ENCODE assay signal across 1 cellular context in genomic region chr7:140230862-140231778, GRCh38.
TF ChIP-seq lines count a peak whose summit lies in the region.

No MANE protein-coding gene starts in this region.

TF ChIP-seq in HepG2, 621 proteins besides CTCF, POLR2A, EP300 and RAD21 (continued from another document and continues in another):
- TF ChIP-seq ZGPAT (CRISPR knock-in tag; IDR thresholded peaks at IDR 0.05) (peak; percentile 73; the same call in 1 of the 2 replicates), SCMH1 (CRISPR knock-in tag; IDR thresholded peaks at IDR 0.05; ENCODE audit: borderline replicate concordance) (no peak), ZNF547 (CRISPR knock-in tag; IDR thresholded peaks at IDR 0.05) (no peak), ZNF431 (CRISPR knock-in tag; IDR thresholded peaks at IDR 0.05; ENCODE audit: borderline replicate concordance, low read depth) (no peak), ZMAT5 (CRISPR knock-in tag; IDR thresholded peaks at IDR 0.05; ENCODE audit: borderline replicate concordance, low read depth) (no peak), ARID2 (CRISPR knock-in tag; IDR thresholded peaks at IDR 0.05; ENCODE audit: borderline replicate concordance) (no peak), NPAS2 (CRISPR knock-in tag; IDR thresholded peaks at IDR 0.05; ENCODE audit: borderline replicate concordance) (no peak), PAWR (CRISPR knock-in tag; IDR thresholded peaks at IDR 0.05; ENCODE audit: borderline replicate concordance) (no peak), ZNF563 (CRISPR knock-in tag; IDR thresholded peaks at IDR 0.05) (peak; percentile 27; the same call in 1 of the 2 replicates), JUND (CRISPR knock-in tag; IDR thresholded peaks at IDR 0.05) (no peak), ZNF878 (CRISPR knock-in tag; IDR thresholded peaks at IDR 0.05) (0 out of 2 replicates have a peak, but pooled peaks have one; percentile 15), FOSL2 (CRISPR knock-in tag; IDR thresholded peaks at IDR 0.05) (peak; percentile 36), ZNF251 (CRISPR knock-in tag; IDR thresholded peaks at IDR 0.05) (no peak), NBN (conservative IDR thresholded peaks at IDR 0.05) (no peak), KAT7 (CRISPR knock-in tag; IDR thresholded peaks at IDR 0.05; ENCODE audit: borderline replicate concordance) (no peak), ZNF350 (CRISPR knock-in tag; IDR thresholded peaks at IDR 0.05; ENCODE audit: borderline replicate concordance, low read depth) (no peak; the same call in 1 of the 2 replicates), SALL1 (CRISPR knock-in tag; IDR thresholded peaks at IDR 0.05) (peak; percentile 62), ZNF274 (CRISPR knock-in tag; IDR thresholded peaks at IDR 0.05) (no peak), ZBTB7A (CRISPR knock-in tag; IDR thresholded peaks at IDR 0.05) (peak; percentile 72; the same call in 1 of the 2 replicates), JDP2 (CRISPR knock-in tag; IDR thresholded peaks at IDR 0.05; ENCODE audit: borderline replicate concordance) (no peak), ZNF616 (CRISPR knock-in tag; IDR thresholded peaks at IDR 0.05; ENCODE audit: low read depth) (no peak), ZBTB1 (CRISPR knock-in tag; IDR thresholded peaks at IDR 0.05; ENCODE audit: borderline replicate concordance) (no peak), ZNF841 (CRISPR knock-in tag; IDR thresholded peaks at IDR 0.05; ENCODE audit: borderline replicate concordance) (peak; percentile 11; the same call in 1 of the 2 replicates), HNRNPUL1 (IDR thresholded peaks at IDR 0.05; ENCODE audit: low read depth, low read length) (no peak), KDM5B (CRISPR knock-in tag; IDR thresholded peaks at IDR 0.05; ENCODE audit: borderline replicate concordance) (no peak), MXD4 (CRISPR knock-in tag; IDR thresholded peaks at IDR 0.05) (no peak), ZNF253 (CRISPR knock-in tag; IDR thresholded peaks at IDR 0.05; ENCODE audit: borderline replicate concordance) (peak; percentile 67; the same call in 1 of the 2 replicates), ELF3 (CRISPR knock-in tag; IDR thresholded peaks at IDR 0.05) (0 out of 2 replicates have a peak, but pooled peaks have one; percentile 41), MATR3 (CRISPR knock-in tag; IDR thresholded peaks at IDR 0.05) (no peak), ZNF777 (CRISPR knock-in tag; IDR thresholded peaks at IDR 0.05) (no peak; the same call in 1 of the 2 replicates), SNAPC2 (CRISPR knock-in tag; IDR thresholded peaks at IDR 0.05) (peak; percentile 60; the same call in 1 of the 2 replicates), NFKB2 (CRISPR knock-in tag; IDR thresholded peaks at IDR 0.05; ENCODE audit: borderline replicate concordance) (peak; percentile 51; the same call in 1 of the 2 replicates), MAX (IDR thresholded peaks at IDR 0.05) (peak; percentile 63), SNAI1 (CRISPR knock-in tag; IDR thresholded peaks at IDR 0.05; ENCODE audit: borderline replicate concordance) (no peak), ETV5 (CRISPR knock-in tag; IDR thresholded peaks at IDR 0.05; ENCODE audit: borderline replicate concordance) (peak; percentile 42), ZNF329 (CRISPR knock-in tag; IDR thresholded peaks at IDR 0.05; ENCODE audit: low read depth) (no peak), ZNF335 (CRISPR knock-in tag; IDR thresholded peaks at IDR 0.05) (0 out of 2 replicates have a peak, but pooled peaks have one; percentile 50), WIZ (CRISPR knock-in tag; IDR thresholded peaks at IDR 0.05) (peak; percentile 48; the same call in 1 of the 2 replicates)
- TF ChIP-seq, protein P1, sequence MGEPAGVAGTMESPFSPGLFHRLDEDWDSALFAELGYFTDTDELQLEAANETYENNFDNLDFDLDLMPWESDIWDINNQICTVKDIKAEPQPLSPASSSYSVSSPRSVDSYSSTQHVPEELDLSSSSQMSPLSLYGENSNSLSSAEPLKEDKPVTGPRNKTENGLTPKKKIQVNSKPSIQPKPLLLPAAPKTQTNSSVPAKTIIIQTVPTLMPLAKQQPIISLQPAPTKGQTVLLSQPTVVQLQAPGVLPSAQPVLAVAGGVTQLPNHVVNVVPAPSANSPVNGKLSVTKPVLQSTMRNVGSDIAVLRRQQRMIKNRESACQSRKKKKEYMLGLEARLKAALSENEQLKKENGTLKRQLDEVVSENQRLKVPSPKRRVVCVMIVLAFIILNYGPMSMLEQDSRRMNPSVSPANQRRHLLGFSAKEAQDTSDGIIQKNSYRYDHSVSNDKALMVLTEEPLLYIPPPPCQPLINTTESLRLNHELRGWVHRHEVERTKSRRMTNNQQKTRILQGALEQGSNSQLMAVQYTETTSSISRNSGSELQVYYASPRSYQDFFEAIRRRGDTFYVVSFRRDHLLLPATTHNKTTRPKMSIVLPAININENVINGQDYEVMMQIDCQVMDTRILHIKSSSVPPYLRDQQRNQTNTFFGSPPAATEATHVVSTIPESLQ (CRISPR knock-in tag; conservative IDR thresholded peaks at IDR 0.05): no peak
- TF ChIP-seq, protein P2, sequence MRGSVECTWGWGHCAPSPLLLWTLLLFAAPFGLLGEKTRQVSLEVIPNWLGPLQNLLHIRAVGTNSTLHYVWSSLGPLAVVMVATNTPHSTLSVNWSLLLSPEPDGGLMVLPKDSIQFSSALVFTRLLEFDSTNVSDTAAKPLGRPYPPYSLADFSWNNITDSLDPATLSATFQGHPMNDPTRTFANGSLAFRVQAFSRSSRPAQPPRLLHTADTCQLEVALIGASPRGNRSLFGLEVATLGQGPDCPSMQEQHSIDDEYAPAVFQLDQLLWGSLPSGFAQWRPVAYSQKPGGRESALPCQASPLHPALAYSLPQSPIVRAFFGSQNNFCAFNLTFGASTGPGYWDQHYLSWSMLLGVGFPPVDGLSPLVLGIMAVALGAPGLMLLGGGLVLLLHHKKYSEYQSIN (CRISPR knock-in tag; IDR thresholded peaks at IDR 0.05; ENCODE audit: borderline replicate concordance): no peak
- TF ChIP-seq, protein P3, sequence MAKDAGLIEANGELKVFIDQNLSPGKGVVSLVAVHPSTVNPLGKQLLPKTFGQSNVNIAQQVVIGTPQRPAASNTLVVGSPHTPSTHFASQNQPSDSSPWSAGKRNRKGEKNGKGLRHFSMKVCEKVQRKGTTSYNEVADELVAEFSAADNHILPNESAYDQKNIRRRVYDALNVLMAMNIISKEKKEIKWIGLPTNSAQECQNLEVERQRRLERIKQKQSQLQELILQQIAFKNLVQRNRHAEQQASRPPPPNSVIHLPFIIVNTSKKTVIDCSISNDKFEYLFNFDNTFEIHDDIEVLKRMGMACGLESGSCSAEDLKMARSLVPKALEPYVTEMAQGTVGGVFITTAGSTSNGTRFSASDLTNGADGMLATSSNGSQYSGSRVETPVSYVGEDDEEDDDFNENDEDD (CRISPR knock-in tag; IDR thresholded peaks at IDR 0.05; ENCODE audit: borderline replicate concordance): peak; percentile 64; the same call in 1 of the 2 replicates
- TF ChIP-seq, protein P4, sequence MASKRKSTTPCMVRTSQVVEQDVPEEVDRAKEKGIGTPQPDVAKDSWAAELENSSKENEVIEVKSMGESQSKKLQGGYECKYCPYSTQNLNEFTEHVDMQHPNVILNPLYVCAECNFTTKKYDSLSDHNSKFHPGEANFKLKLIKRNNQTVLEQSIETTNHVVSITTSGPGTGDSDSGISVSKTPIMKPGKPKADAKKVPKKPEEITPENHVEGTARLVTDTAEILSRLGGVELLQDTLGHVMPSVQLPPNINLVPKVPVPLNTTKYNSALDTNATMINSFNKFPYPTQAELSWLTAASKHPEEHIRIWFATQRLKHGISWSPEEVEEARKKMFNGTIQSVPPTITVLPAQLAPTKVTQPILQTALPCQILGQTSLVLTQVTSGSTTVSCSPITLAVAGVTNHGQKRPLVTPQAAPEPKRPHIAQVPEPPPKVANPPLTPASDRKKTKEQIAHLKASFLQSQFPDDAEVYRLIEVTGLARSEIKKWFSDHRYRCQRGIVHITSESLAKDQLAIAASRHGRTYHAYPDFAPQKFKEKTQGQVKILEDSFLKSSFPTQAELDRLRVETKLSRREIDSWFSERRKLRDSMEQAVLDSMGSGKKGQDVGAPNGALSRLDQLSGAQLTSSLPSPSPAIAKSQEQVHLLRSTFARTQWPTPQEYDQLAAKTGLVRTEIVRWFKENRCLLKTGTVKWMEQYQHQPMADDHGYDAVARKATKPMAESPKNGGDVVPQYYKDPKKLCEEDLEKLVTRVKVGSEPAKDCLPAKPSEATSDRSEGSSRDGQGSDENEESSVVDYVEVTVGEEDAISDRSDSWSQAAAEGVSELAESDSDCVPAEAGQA (IDR thresholded peaks at IDR 0.05; ENCODE audit: low read depth): no peak
- TF ChIP-seq, protein P4 (CRISPR knock-in tag; IDR thresholded peaks at IDR 0.05; ENCODE audit: borderline replicate concordance): no peak
- TF ChIP-seq, protein P5, sequence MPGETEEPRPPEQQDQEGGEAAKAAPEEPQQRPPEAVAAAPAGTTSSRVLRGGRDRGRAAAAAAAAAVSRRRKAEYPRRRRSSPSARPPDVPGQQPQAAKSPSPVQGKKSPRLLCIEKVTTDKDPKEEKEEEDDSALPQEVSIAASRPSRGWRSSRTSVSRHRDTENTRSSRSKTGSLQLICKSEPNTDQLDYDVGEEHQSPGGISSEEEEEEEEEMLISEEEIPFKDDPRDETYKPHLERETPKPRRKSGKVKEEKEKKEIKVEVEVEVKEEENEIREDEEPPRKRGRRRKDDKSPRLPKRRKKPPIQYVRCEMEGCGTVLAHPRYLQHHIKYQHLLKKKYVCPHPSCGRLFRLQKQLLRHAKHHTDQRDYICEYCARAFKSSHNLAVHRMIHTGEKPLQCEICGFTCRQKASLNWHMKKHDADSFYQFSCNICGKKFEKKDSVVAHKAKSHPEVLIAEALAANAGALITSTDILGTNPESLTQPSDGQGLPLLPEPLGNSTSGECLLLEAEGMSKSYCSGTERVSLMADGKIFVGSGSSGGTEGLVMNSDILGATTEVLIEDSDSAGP (CRISPR knock-in tag; IDR thresholded peaks at IDR 0.05; ENCODE audit: borderline replicate concordance): peak; percentile 75
- TF ChIP-seq, protein P6, sequence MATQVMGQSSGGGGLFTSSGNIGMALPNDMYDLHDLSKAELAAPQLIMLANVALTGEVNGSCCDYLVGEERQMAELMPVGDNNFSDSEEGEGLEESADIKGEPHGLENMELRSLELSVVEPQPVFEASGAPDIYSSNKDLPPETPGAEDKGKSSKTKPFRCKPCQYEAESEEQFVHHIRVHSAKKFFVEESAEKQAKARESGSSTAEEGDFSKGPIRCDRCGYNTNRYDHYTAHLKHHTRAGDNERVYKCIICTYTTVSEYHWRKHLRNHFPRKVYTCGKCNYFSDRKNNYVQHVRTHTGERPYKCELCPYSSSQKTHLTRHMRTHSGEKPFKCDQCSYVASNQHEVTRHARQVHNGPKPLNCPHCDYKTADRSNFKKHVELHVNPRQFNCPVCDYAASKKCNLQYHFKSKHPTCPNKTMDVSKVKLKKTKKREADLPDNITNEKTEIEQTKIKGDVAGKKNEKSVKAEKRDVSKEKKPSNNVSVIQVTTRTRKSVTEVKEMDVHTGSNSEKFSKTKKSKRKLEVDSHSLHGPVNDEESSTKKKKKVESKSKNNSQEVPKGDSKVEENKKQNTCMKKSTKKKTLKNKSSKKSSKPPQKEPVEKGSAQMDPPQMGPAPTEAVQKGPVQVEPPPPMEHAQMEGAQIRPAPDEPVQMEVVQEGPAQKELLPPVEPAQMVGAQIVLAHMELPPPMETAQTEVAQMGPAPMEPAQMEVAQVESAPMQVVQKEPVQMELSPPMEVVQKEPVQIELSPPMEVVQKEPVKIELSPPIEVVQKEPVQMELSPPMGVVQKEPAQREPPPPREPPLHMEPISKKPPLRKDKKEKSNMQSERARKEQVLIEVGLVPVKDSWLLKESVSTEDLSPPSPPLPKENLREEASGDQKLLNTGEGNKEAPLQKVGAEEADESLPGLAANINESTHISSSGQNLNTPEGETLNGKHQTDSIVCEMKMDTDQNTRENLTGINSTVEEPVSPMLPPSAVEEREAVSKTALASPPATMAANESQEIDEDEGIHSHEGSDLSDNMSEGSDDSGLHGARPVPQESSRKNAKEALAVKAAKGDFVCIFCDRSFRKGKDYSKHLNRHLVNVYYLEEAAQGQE (IDR thresholded peaks at IDR 0.05; ENCODE audit: borderline replicate concordance in 1 of 2, low read depth in 1 of 2, low read length in 2 of 2): no peak
- TF ChIP-seq, protein P7, sequence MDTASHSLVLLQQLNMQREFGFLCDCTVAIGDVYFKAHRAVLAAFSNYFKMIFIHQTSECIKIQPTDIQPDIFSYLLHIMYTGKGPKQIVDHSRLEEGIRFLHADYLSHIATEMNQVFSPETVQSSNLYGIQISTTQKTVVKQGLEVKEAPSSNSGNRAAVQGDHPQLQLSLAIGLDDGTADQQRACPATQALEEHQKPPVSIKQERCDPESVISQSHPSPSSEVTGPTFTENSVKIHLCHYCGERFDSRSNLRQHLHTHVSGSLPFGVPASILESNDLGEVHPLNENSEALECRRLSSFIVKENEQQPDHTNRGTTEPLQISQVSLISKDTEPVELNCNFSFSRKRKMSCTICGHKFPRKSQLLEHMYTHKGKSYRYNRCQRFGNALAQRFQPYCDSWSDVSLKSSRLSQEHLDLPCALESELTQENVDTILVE (CRISPR knock-in tag; IDR thresholded peaks at IDR 0.05): 0 out of 2 replicates have a peak, but pooled peaks have one; percentile 27
